Comparison of ENCODE assay signal across 8 cellular contexts in genomic region chr1:160205974-160206369, GRCh38. TPM values are rescaled to one million over a fixed set of nuclear protein-coding genes. Genes with fewer than 3 reads are reported as not detected.
A peak's percentile ranks its signal among the peaks of the same experiment; 100 is the strongest.
DNase-seq lines count a peak whose midpoint lies in the region; ATAC-seq and TF ChIP-seq lines count a peak whose summit lies in the region.

No MANE protein-coding gene starts in this region.

- ATAC-seq in HG03442 (IDR thresholded peaks at IDR 0.05; ENCODE audit: unreplicated experiment) = peak; percentile 35
- ATAC-seq in right lobe of liver = peak; percentile 35 to 68 (median 42)

- no peaks in the 10 kb centered on the region for H3K9me3 ChIP-seq in WERI-Rb-1 (ENCODE audit: severe bottlenecking)
- H3K9me3 ChIP-seq in right lobe of liver = no peaks in the 10 kb centered on the region

- H3K4me3 ChIP-seq in GM06990 (replicated peaks; ENCODE audit: low read depth, low read length) (peak overlapping the region; percentile 99), WERI-Rb-1 (ENCODE audit: low read depth, low read length) (peak overlapping the region; percentile 82), right lobe of liver (peak overlapping the region; percentile 74 to 97 (median 83))

- peaks cover 58% of the 10 kb centered on the region for H3K4me1 Mint-ChIP-seq in chondrocyte (ENCODE audit: low read depth)

- TF ChIP-seq CTCF in GM06990 (IDR thresholded peaks at IDR 0.05; ENCODE audit: insufficient read depth, low read length, poor library complexity, severe bottlenecking) (no peak), WERI-Rb-1 (IDR thresholded peaks at IDR 0.05; ENCODE audit: low read depth, low read length) (no peak), chondrocyte (IDR thresholded peaks at IDR 0.05) (no peak), right lobe of liver (IDR thresholded peaks at IDR 0.05) (no peak)

- H3K9me3 Mint-ChIP-seq in chondrocyte (ENCODE audit: low read depth) = no peaks in the 10 kb centered on the region

- H3K27ac ChIP-seq in WERI-Rb-1 (peak overlapping the region; percentile 88), right lobe of liver (peak overlapping the region; percentile 35 to 93 (median 65))

- H3K4me3 Mint-ChIP-seq in chondrocyte (ENCODE audit: unreplicated experiment) = peak overlapping the region; percentile 89

- DNase-seq in GM06990 (ENCODE audit: extremely low read depth, insufficient read length) (peak; percentile 51), WERI-Rb-1 (no peak), chondrocyte (ENCODE audit: low spot score) (no peak), right lobe of liver (peak in 2 of 3 donors; percentile 44 to 56), cerebellar cortex (ENCODE audit: low spot score) (no peak), UCSD-AML1 (lab: John Stamatoyannopoulos, UW; ENCODE audit: unreplicated experiment) (no peak)
- peak; percentile 25 to 40 (median 28) for DNase-seq in stimulated activated CD4-positive, alpha-beta T cell treated with anti-CD3 and anti-CD28 coated beads, TNF-alpha, amount 100 ng/mL, for 24 hours (ENCODE audit: low read depth in 3 of 3)

- no peaks in the 10 kb centered on the region for H3K27me3 Mint-ChIP-seq in chondrocyte (ENCODE audit: low read depth)

- intact Hi-C loops in right lobe of liver (cut with DNase I) = loop anchor here in 1 of 2 donors (10.0 kb wide), 1 partner anchor 69 kb away; no protein-coding TSS in a partner anchor

- no peak for TF ChIP-seq POLR2A in right lobe of liver (IDR thresholded peaks at IDR 0.05)

- H3K27ac Mint-ChIP-seq in chondrocyte (ENCODE audit: unreplicated experiment) = peak overlapping the region; percentile 99

- H3K36me3 ChIP-seq in GM06990 (ENCODE audit: control insufficient read depth, insufficient read depth, low read length) = peaks cover 24% of the 10 kb centered on the region
- H3K36me3 ChIP-seq in WERI-Rb-1 = peaks cover 46% of the 10 kb centered on the region
- no peaks in the 10 kb centered on the region for H3K36me3 ChIP-seq in right lobe of liver

- 1% methylated on average over 9 of the region's 10 CpGs for WGBS in right lobe of liver (ENCODE audit: insufficient coverage, low coverage, low lambda C conversion rate, missing lambda C conversion rate)

- no peaks in the 10 kb centered on the region for H3K27me3 ChIP-seq in GM06990 (replicated peaks; ENCODE audit: control insufficient read depth, insufficient read depth, low read length)
- no peaks in the 10 kb centered on the region for H3K27me3 ChIP-seq in WERI-Rb-1 (ENCODE audit: insufficient read depth, low read depth, severe bottlenecking)
- no peaks in the 10 kb centered on the region for H3K27me3 ChIP-seq in right lobe of liver

- peaks cover 18% of the 10 kb centered on the region for H3K36me3 Mint-ChIP-seq in chondrocyte (ENCODE audit: low read depth)

- H3K4me1 ChIP-seq in right lobe of liver = peaks cover 0 to 11% (median 0%) of the 10 kb centered on the region in 4 donors

RNA-seq across cellular contexts. Expression of gene PEA15, which starts 0.8 kb away (rescaled TPM):
- total RNA-seq in chondrocyte (166 to 335 TPM (median 325 TPM) in 3 replicates), right lobe of liver (10 to 100 TPM; 11.5 to 45.7 (median 18.0) TPM)

RNA-seq across cellular contexts. Expression of gene CASQ1, which starts 15.6 kb away (rescaled TPM):
- 0.23 to 0.25 TPM in 2 of 3 replicates, not detected in the other for total RNA-seq in chondrocyte
- under 1 TPM in 1 of 6 experiments, not detected in 5; 0.25 TPM for total RNA-seq in right lobe of liver

RNA-seq across cellular contexts. Expression of gene ATP1A4, which starts 54.6 kb away (rescaled TPM):
- total RNA-seq in chondrocyte (not detected in 3 replicates), right lobe of liver (not detected)

RNA-seq across cellular contexts. Expression of gene DCAF8, which starts 56.4 kb away (rescaled TPM):
- total RNA-seq in chondrocyte (88.4 to 130 TPM (median 93.7 TPM) in 3 replicates), right lobe of liver (100 to 1,000 TPM in 4 of 6 experiments, 10 to 100 TPM in 2; 80.2 to 137 (median 110) TPM)

Comparison
In these comparisons a context has a peak if more than half of its experiments do, and no peak if none do; other contexts are left out.
1. DNase-seq: peak in GM06990 (single experiment), right lobe of liver (2 of 3) and stimulated activated CD4-positive, alpha-beta T cell treated with anti-CD3 and anti-CD28 coated beads, TNF-alpha, amount 100 ng/mL, for 24 hours (3 of 3); none in WERI-Rb-1 (single experiment), chondrocyte (single experiment), cerebellar cortex (single experiment) and UCSD-AML1 (single experiment).
2. Peak in every context shown above with its lines, with median percentiles within 50 percentile points of each other: H3K4me3 ChIP-seq.